Comparison of ENCODE assay signal across 8 cellular contexts in genomic region chr2:28810384-28811285, GRCh38.
A peak's percentile ranks its signal among the peaks of the same experiment; 100 is the strongest.
DNase-seq lines count a peak whose midpoint lies in the region; ATAC-seq and TF ChIP-seq lines count a peak whose summit lies in the region.

Gene SPDYA (plus strand): TSS chr2:28810834. CDS start chr2:28816015, 5,181 bp downstream.

- no peaks in the 10 kb centered on the region for H3K36me3 ChIP-seq in effector memory CD4-positive, alpha-beta T cell (ENCODE audit: control insufficient read depth, insufficient read depth, low read length)

- ATAC-seq in HG02610 (IDR thresholded peaks at IDR 0.05; ENCODE audit: unreplicated experiment) = peak; percentile 75

- DNase-seq in GM10248 (ENCODE audit: extremely low spot score) (peak; percentile 90), NCI-H2227 treated with DMSO at 0.1 percent for 48 hours (lab: John Stamatoyannopoulos, UW) (peak; percentile 90), medulla oblongata (ENCODE audit: extremely low spot score) (peak; percentile 54), NCI-H2081 (lab: John Stamatoyannopoulos, UW) (no peak)
- peak; percentile 49 to 66 for DNase-seq in activated CD8-positive, alpha-beta memory T cell treated with anti-CD3 and anti-CD28 coated beads for 1 hour (ENCODE audit: extremely low read depth in 1 of 2, low read depth in 1 of 2)
- DNase-seq in effector memory CD4-positive, alpha-beta T cell = peak; percentile 64 to 79 (median 70)
- peak; percentile 52 for DNase-seq in stimulated activated CD8-positive, alpha-beta memory T cell treated with anti-CD3 and anti-CD28 coated beads, Interleukin-12 subunit alpha, Interleukin-12 subunit beta, amount 100 ng/mL, for 1 hour (ENCODE audit: low read depth)

- POLR2A ChIA-PET in GM10248 (lab: Yijun Ruan, JAX) = no interaction called here

- no peaks in the 10 kb centered on the region for H3K9me3 ChIP-seq in effector memory CD4-positive, alpha-beta T cell (ENCODE audit: control insufficient read depth, low read length)

- CTCF ChIA-PET in GM10248 (lab: Yijun Ruan, JAX) = interaction anchor here (1.1 to 4.7 kb wide), 5 partner anchors 8 to 216 kb away, joined by 3 to 28 read pairs (median 8); no protein-coding TSS in a partner anchor

- TF ChIP-seq CTCF in GM10248 (IDR thresholded peaks at IDR 0.05; ENCODE audit: control extremely low read depth, extremely low read depth, low read depth, missing control alignments) = no peak

- H3K27ac ChIP-seq in effector memory CD4-positive, alpha-beta T cell (ENCODE audit: insufficient read depth, low read length, poor library complexity, severe bottlenecking) = peak within 1 kb of the TSS; percentile 58

- H3K4me3 ChIP-seq in effector memory CD4-positive, alpha-beta T cell (ENCODE audit: insufficient read depth, low read depth, low read length, poor library complexity, severe bottlenecking) = peak within 1 kb of the TSS; percentile 49

- no peaks in the 10 kb centered on the region for H3K4me1 ChIP-seq in effector memory CD4-positive, alpha-beta T cell (ENCODE audit: control insufficient read depth, insufficient read depth, low read length, poor library complexity, severe bottlenecking)

- H3K27me3 ChIP-seq in effector memory CD4-positive, alpha-beta T cell (replicated peaks; ENCODE audit: control insufficient read depth, insufficient read depth, low read length, poor library complexity, severe bottlenecking) = no peaks in the 10 kb centered on the region

Comparison
In these comparisons a context has a peak if more than half of its experiments do, and no peak if none do; other contexts are left out.
1. DNase-seq: peak in GM10248 (single experiment), NCI-H2227 treated with DMSO at 0.1 percent for 48 hours (single experiment), activated CD8-positive, alpha-beta memory T cell treated with anti-CD3 and anti-CD28 coated beads for 1 hour (2 of 2), effector memory CD4-positive, alpha-beta T cell (3 of 3), medulla oblongata (single experiment) and stimulated activated CD8-positive, alpha-beta memory T cell treated with anti-CD3 and anti-CD28 coated beads, Interleukin-12 subunit alpha, Interleukin-12 subunit beta, amount 100 ng/mL, for 1 hour (single experiment); none in NCI-H2081 (0 of 2).